ENCODE assay signal across 8 cellular contexts in the genomic region with DNA sequence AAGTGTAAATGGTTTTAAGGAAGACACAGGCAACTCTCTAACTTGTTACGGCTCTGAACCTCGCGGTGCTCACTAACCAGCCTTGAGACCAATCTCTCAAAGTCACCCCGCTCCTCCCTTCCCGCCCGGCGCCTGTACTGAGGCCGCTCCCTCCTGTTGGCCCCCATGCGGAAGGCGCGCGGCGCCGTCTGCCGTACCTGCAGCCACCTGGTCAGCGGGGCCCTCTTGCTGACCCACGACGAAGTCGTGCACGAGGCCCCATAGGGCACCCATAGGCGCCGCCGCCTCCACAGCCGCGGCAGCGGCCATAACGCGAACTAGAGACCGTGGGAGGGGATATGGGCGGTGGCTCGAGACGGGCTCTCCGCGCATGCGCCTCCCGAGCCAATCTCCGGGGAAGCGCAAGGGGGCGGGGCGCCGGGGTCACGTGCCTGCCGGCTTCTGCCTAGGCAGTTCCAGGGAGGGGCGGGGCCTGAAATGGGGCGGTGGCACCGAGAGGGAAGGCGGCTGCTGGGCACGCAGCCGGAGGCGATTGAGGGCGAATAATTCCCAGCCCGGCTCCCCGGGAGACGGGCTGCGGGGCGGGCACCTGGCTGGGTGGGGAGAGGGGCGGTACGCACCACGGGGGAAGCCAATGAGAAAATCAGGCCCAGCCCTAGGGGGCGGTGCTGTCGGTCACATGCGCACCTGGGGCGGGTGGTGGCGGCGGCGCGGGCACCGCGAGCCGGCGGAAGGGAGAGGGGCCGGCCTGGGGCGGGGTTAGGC. TPM values are rescaled to one million over a fixed set of nuclear protein-coding genes. Genes with fewer than 3 reads are reported as not detected.
A peak's percentile ranks its signal among the peaks of the same experiment; 100 is the strongest.
DNase-seq lines count a peak whose midpoint lies in the region; ATAC-seq and TF ChIP-seq lines count a peak whose summit lies in the region.

A gene with protein sequence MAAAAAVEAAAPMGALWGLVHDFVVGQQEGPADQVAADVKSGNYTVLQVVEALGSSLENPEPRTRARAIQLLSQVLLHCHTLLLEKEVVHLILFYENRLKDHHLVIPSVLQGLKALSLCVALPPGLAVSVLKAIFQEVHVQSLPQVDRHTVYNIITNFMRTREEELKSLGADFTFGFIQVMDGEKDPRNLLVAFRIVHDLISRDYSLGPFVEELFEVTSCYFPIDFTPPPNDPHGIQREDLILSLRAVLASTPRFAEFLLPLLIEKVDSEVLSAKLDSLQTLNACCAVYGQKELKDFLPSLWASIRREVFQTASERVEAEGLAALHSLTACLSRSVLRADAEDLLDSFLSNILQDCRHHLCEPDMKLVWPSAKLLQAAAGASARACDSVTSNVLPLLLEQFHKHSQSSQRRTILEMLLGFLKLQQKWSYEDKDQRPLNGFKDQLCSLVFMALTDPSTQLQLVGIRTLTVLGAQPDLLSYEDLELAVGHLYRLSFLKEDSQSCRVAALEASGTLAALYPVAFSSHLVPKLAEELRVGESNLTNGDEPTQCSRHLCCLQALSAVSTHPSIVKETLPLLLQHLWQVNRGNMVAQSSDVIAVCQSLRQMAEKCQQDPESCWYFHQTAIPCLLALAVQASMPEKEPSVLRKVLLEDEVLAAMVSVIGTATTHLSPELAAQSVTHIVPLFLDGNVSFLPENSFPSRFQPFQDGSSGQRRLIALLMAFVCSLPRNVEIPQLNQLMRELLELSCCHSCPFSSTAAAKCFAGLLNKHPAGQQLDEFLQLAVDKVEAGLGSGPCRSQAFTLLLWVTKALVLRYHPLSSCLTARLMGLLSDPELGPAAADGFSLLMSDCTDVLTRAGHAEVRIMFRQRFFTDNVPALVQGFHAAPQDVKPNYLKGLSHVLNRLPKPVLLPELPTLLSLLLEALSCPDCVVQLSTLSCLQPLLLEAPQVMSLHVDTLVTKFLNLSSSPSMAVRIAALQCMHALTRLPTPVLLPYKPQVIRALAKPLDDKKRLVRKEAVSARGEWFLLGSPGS (minus strand): TSS at position 347 of the 765 bp plus-strand sequence. CDS start 38 bp downstream, at position 309.

- H3K27ac Mint-ChIP-seq in activated T-helper 2 cell treated with anti-CD3 and anti-CD28 coated beads, Interferon-gamma antibody, Interleukin-2, Interleukin-4, amounts not matched to agents 10 μg/mL and 5 μg/mL and 100 μg/mL, durations not matched to agents 14 hours and 24 hours and 36 hours, result peak within 1 kb of the TSS; percentile 99
- H3K27ac Mint-ChIP-seq in nephron, result peak within 1 kb of the TSS; percentile 24 to 96 (median 88)
- peak within 1 kb of the TSS; percentile 90 for H3K27ac Mint-ChIP-seq in stimulated activated naive CD8-positive, alpha-beta T cell treated with anti-CD3 and anti-CD28 coated beads, Interleukin-15, Interleukin-2, amounts not matched to agents 100 ng/mL and 50 ng/mL, for 24 hours

- peaks cover 15% of the 10 kb centered on the region for H3K36me3 Mint-ChIP-seq in activated T-helper 2 cell treated with anti-CD3 and anti-CD28 coated beads, Interferon-gamma antibody, Interleukin-2, Interleukin-4, amounts not matched to agents 10 μg/mL and 5 μg/mL and 100 μg/mL, durations not matched to agents 14 hours and 24 hours and 36 hours (ENCODE audit: low read depth)
- H3K36me3 Mint-ChIP-seq in nephron (ENCODE audit: low read depth), result peaks cover 3% of the 10 kb centered on the region
- H3K36me3 Mint-ChIP-seq in stimulated activated naive CD8-positive, alpha-beta T cell treated with anti-CD3 and anti-CD28 coated beads, Interleukin-15, Interleukin-2, amounts not matched to agents 100 ng/mL and 50 ng/mL, for 24 hours (ENCODE audit: low read depth), result peaks cover 22% of the 10 kb centered on the region

- H3K9me3 ChIP-seq in RWPE2 (ENCODE audit: severe bottlenecking), result no peaks in the 10 kb centered on the region

- peaks cover 24% of the 10 kb centered on the region for H3K36me3 ChIP-seq in RWPE2 (ENCODE audit: low read depth)

- H3K4me1 Mint-ChIP-seq in activated T-helper 2 cell treated with anti-CD3 and anti-CD28 coated beads, Interferon-gamma antibody, Interleukin-2, Interleukin-4, amounts not matched to agents 10 μg/mL and 5 μg/mL and 100 μg/mL, durations not matched to agents 14 hours and 24 hours and 36 hours (ENCODE audit: low read depth), result peaks cover 34% of the 10 kb centered on the region
- peaks cover 40% of the 10 kb centered on the region for H3K4me1 Mint-ChIP-seq in nephron
- H3K4me1 Mint-ChIP-seq in stimulated activated naive CD8-positive, alpha-beta T cell treated with anti-CD3 and anti-CD28 coated beads, Interleukin-15, Interleukin-2, amounts not matched to agents 100 ng/mL and 50 ng/mL, for 24 hours (ENCODE audit: low read depth), result peaks cover 49% of the 10 kb centered on the region

- H3K9me3 Mint-ChIP-seq in activated T-helper 2 cell treated with anti-CD3 and anti-CD28 coated beads, Interferon-gamma antibody, Interleukin-2, Interleukin-4, amounts not matched to agents 10 μg/mL and 5 μg/mL and 100 μg/mL, durations not matched to agents 14 hours and 24 hours and 36 hours, result no peaks in the 10 kb centered on the region
- H3K9me3 Mint-ChIP-seq in nephron, result no peaks in the 10 kb centered on the region
- H3K9me3 Mint-ChIP-seq in stimulated activated naive CD8-positive, alpha-beta T cell treated with anti-CD3 and anti-CD28 coated beads, Interleukin-15, Interleukin-2, amounts not matched to agents 100 ng/mL and 50 ng/mL, for 24 hours, result no peaks in the 10 kb centered on the region

- TF ChIP-seq CTCF in RWPE2 (IDR thresholded peaks at IDR 0.05; ENCODE audit: poor library complexity, severe bottlenecking) (no peak), nephron (IDR thresholded peaks at IDR 0.05; ENCODE audit: unreplicated experiment in 3 of 3) (no peak)

- H3K27ac ChIP-seq in RWPE2 (ENCODE audit: poor library complexity, severe bottlenecking), result peak within 1 kb of the TSS; percentile 88

- H3K4me1 ChIP-seq in RWPE2 (ENCODE audit: insufficient read depth, poor library complexity, severe bottlenecking), result peaks cover 23% of the 10 kb centered on the region

- intact Hi-C loops in activated T-helper 2 cell treated with anti-CD3 and anti-CD28 coated beads, Interferon-gamma antibody, Interleukin-2, Interleukin-4, amounts not matched to agents 10 μg/mL and 5 μg/mL and 100 μg/mL, durations not matched to agents 14 hours and 24 hours and 36 hours (cut with micrococcal nuclease), result loop anchor here (1.0 to 5.0 kb wide), 8 partner anchors 45 to 206 kb away; a partner anchor contains a TSS

- peak within 1 kb of the TSS; percentile 91 for H3K4me3 Mint-ChIP-seq in activated T-helper 2 cell treated with anti-CD3 and anti-CD28 coated beads, Interferon-gamma antibody, Interleukin-2, Interleukin-4, amounts not matched to agents 10 μg/mL and 5 μg/mL and 100 μg/mL, durations not matched to agents 14 hours and 24 hours and 36 hours (ENCODE audit: low read depth)
- peak within 1 kb of the TSS; percentile 90 to 99 (median 94) for H3K4me3 Mint-ChIP-seq in nephron
- H3K4me3 Mint-ChIP-seq in stimulated activated naive CD8-positive, alpha-beta T cell treated with anti-CD3 and anti-CD28 coated beads, Interleukin-15, Interleukin-2, amounts not matched to agents 100 ng/mL and 50 ng/mL, for 24 hours, result peak within 1 kb of the TSS; percentile 90

- peak; percentile 53 for ATAC-seq in RWPE2 (ENCODE audit: low read depth)

- H3K27me3 Mint-ChIP-seq in activated T-helper 2 cell treated with anti-CD3 and anti-CD28 coated beads, Interferon-gamma antibody, Interleukin-2, Interleukin-4, amounts not matched to agents 10 μg/mL and 5 μg/mL and 100 μg/mL, durations not matched to agents 14 hours and 24 hours and 36 hours (ENCODE audit: low read depth), result peaks cover 33% of the 10 kb centered on the region
- peaks cover 28% of the 10 kb centered on the region for H3K27me3 Mint-ChIP-seq in nephron (ENCODE audit: low read depth)
- peaks cover 23% of the 10 kb centered on the region for H3K27me3 Mint-ChIP-seq in stimulated activated naive CD8-positive, alpha-beta T cell treated with anti-CD3 and anti-CD28 coated beads, Interleukin-15, Interleukin-2, amounts not matched to agents 100 ng/mL and 50 ng/mL, for 24 hours

- peak; percentile 99 for DNase-seq in EH (ENCODE audit: low read depth)
- peak; percentile 96 for DNase-seq in H4 (ENCODE audit: low spot score)
- DNase-seq in LoVo (ENCODE audit: low spot score), result peak; percentile 98
- DNase-seq in RWPE2 (ENCODE audit: low spot score), result peak; percentile 100
- DNase-seq in activated T-helper 2 cell treated with anti-CD3 and anti-CD28 coated beads, Interferon-gamma antibody, Interleukin-2, Interleukin-4, amounts not matched to agents 10 μg/mL and 5 μg/mL and 100 μg/mL, durations not matched to agents 14 hours and 24 hours and 36 hours (ENCODE audit: low spot score), result peak; percentile 99
- peak; percentile 97 for DNase-seq in fibroblast of peridontal ligament (ENCODE audit: extremely low read depth)

- peak within 1 kb of the TSS; percentile 80 for H3K4me3 ChIP-seq in RWPE2 (ENCODE audit: severe bottlenecking)

- H3K27me3 ChIP-seq in RWPE2 (ENCODE audit: insufficient read depth, poor library complexity, severe bottlenecking), result no peaks in the 10 kb centered on the region

RNA-seq across cellular contexts. Expression of the gene that starts here (rescaled TPM):
- total RNA-seq in H4 (2014; rRNA removed; shearing (Covaris generic)), result 94.0 and 107 TPM in 2 replicates
- total RNA-seq in activated T-helper 2 cell treated with anti-CD3 and anti-CD28 coated beads, Interferon-gamma antibody, Interleukin-2, Interleukin-4, amounts not matched to agents 10 μg/mL and 5 μg/mL and 100 μg/mL, durations not matched to agents 14 hours and 24 hours and 36 hours, result 106 and 108 TPM in 2 replicates

Comparison
In these comparisons a context has a peak if more than half of its experiments do, and no peak if none do; other contexts are left out.
1. Peak in every context shown above with its lines: DNase-seq, ATAC-seq, H3K4me3 ChIP-seq and H3K27ac ChIP-seq.